In the genomic region with DNA sequence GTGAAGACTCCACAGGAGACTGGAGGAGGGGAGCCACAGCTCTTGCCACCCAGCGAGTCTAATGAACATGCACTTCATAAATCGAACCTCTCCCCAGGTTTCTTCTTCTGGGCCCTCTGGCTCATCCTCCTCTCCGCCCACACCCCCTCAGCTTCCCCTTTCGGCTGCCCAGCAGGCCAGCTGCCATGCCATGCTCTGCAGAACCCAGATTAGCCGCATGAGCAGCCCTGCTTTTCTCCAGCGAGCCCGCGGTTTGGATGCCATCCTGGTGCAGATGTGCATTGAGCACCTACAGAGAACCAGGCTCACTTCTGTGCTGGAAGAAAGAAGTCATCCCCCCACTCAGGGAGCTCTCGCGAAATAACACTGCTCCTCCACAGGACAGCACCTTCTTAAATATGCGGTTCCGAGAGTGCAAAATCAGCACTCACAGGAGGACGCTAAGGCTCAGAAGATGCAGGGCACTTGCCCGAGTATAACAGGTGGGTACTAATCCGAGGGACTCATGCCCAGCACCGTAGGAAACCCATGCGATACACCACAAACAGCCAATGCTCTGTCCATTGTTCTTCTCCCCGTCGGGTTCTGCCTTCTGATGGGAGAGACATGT, we compare ENCODE assay signal across 16 cellular contexts.
DNase-seq lines count a peak whose midpoint lies in the region; TF ChIP-seq lines count a peak whose summit lies in the region.
"Had no signal": no experiment of that assay in that cellular context is flagged by ENCODE, and none has a peak within 500 bp of the region (broad histone marks: within the 10 kb centered on the region; RNA-seq: fewer than 3 reads in every experiment).

No MANE protein-coding gene starts in this region.

- H3K27ac ChIP-seq in BLaER1 treated with 17β-estradiol and CSF1 and Interleukin-3, amounts not matched to agents 10 nM and 100 nM = peak overlapping the region in 1 of 11 experiments; percentile 17; a peak in 1 of 22 replicates
- H3K27ac ChIP-seq in Karpas-422 (ENCODE audit: low read length) (no peak overlapping the region), OCI-LY3 (ENCODE audit: low read length) (no peak overlapping the region), neuronal stem cell (replicated peaks; ENCODE audit: low read length) (no peak overlapping the region), A673 (ENCODE audit: low read depth, low read length, poor library complexity, severe bottlenecking) (no peak overlapping the region)
- no peak overlapping the region for H3K27ac ChIP-seq in CD4-positive, alpha-beta memory T cell (ENCODE audit: low read depth, low read length)
- H3K27ac ChIP-seq: KMS-11, SK-N-MC had no signal

- H4K8ac ChIP-seq in neuronal stem cell (ENCODE audit: low read depth, low read length) = no peak overlapping the region

- BruUV-seq in A673 (replicated peaks; lab: Mats Ljungman, UMichigan) = no TSS peak

- H3K4me1 ChIP-seq in BLaER1 treated with 17β-estradiol and CSF1 and Interleukin-3, amounts not matched to agents 10 nM and 100 nM = peaks cover 11 to 27% (median 21%) of the 10 kb centered on the region in 10 experiments; a peak in 19 of 20 replicates
- H3K4me1 ChIP-seq in Karpas-422 (ENCODE audit: low read length) (peaks cover 14% of the 10 kb centered on the region), OCI-LY3 (ENCODE audit: low read length) (no peaks in the 10 kb centered on the region), neuronal stem cell (ENCODE audit: control insufficient read depth in 2 of 2, insufficient read depth in 1 of 2, low read depth in 1 of 2, low read length in 2 of 2) (no peaks in the 10 kb centered on the region), A673 (ENCODE audit: insufficient read depth, low read length, poor library complexity, severe bottlenecking) (no peaks in the 10 kb centered on the region)
- H3K4me1 ChIP-seq in CD4-positive, alpha-beta memory T cell (ENCODE audit: insufficient read depth, low read length) = no peaks in the 10 kb centered on the region
- H3K4me1 ChIP-seq: Caco-2 had no signal

- TF ChIP-seq CTCF in OCI-LY3 (IDR thresholded peaks at IDR 0.05; ENCODE audit: low read depth, low read length) (no peak), A673 (conservative IDR thresholded peaks at IDR 0.05; ENCODE audit: low read depth, low read length) (no peak)

- no peak overlapping the region for H3K4me3 Mint-ChIP-seq in CD4-positive, alpha-beta memory T cell

- H2BK15ac ChIP-seq in neuronal stem cell (ENCODE audit: low read length) = no peak overlapping the region

- no peaks in the 10 kb centered on the region for H4K20me1 ChIP-seq in BLaER1 treated with 17β-estradiol and CSF1 and Interleukin-3, amounts not matched to agents 10 nM and 100 nM
- no peaks in the 10 kb centered on the region for H4K20me1 ChIP-seq in Karpas-422 (ENCODE audit: insufficient read depth, low read depth, low read length)
- H4K20me1 ChIP-seq in OCI-LY3 (ENCODE audit: insufficient read depth, low read length) = no peaks in the 10 kb centered on the region

- H3K9me3 Mint-ChIP-seq in CD4-positive, alpha-beta memory T cell = peaks cover 0 to 4% (median 0%) of the 10 kb centered on the region in 8 donors

- H3K14ac ChIP-seq in neuronal stem cell (ENCODE audit: low read length) = no peak overlapping the region

- no peak overlapping the region for H2BK12ac ChIP-seq in neuronal stem cell (ENCODE audit: low read length)

- H2BK120ac ChIP-seq in neuronal stem cell (ENCODE audit: low read depth, low read length) = no peak overlapping the region

- DNase-seq in Karpas-422 (peak; percentile 50), neuronal stem cell (ENCODE audit: low spot score) (no peak), A673 (ENCODE audit: low spot score) (no peak)
- DNase-seq in CD4-positive, alpha-beta memory T cell = no peak
- no peak for DNase-seq in activated CD4-positive, CD25-positive, alpha-beta regulatory T cell (lab: John Stamatoyannopoulos, UW)
- DNase-seq: AML-193, Caco-2, H7, NCI-H1105, NCI-H1694, NCI-H2081 treated with DMSO at 0.1 percent for 48 hours, NCI-H82 had no signal

- H3K18ac ChIP-seq in neuronal stem cell (ENCODE audit: low read length) = peak overlapping the region; percentile 67

- H3K27ac Mint-ChIP-seq in CD4-positive, alpha-beta memory T cell = no peak overlapping the region

- H3K4ac ChIP-seq in neuronal stem cell (ENCODE audit: low read length) = no peak overlapping the region

- H4K91ac ChIP-seq in neuronal stem cell (ENCODE audit: low read depth, low read length, poor library complexity) = no peak overlapping the region

- H3K79me1 ChIP-seq in neuronal stem cell (ENCODE audit: low read depth, low read length) = no peaks in the 10 kb centered on the region

- H3K9me3 ChIP-seq in BLaER1 treated with 17β-estradiol and CSF1 and Interleukin-3, amounts not matched to agents 10 nM and 100 nM (replicated peaks in 1 of 11) = peaks cover 17 to 30% (median 23%) of the 10 kb centered on the region in 11 experiments
- H3K9me3 ChIP-seq in Karpas-422 (ENCODE audit: low read length) (no peaks in the 10 kb centered on the region), OCI-LY3 (ENCODE audit: insufficient read depth, low read length) (no peaks in the 10 kb centered on the region), neuronal stem cell (replicated peaks in 1 of 2; ENCODE audit: control insufficient read depth in 2 of 2, insufficient read depth in 1 of 2, low read depth in 1 of 2, low read length in 2 of 2) (peaks cover 4 to 5% of the 10 kb centered on the region in 2 donors), A673 (ENCODE audit: low read depth, low read length, poor library complexity, severe bottlenecking) (peaks cover under 1% of the 10 kb centered on the region)
- no peaks in the 10 kb centered on the region for H3K9me3 ChIP-seq in CD4-positive, alpha-beta memory T cell (ENCODE audit: control insufficient read depth in 1 of 2, low read length in 2 of 2)
- H3K9me3 ChIP-seq: Caco-2 had no signal

- H2BK5ac ChIP-seq in neuronal stem cell (ENCODE audit: low read length) = no peak overlapping the region

- no peaks in the 10 kb centered on the region for H3K36me3 Mint-ChIP-seq in CD4-positive, alpha-beta memory T cell

- POLR2A ChIA-PET in CD4-positive, alpha-beta memory T cell (lab: Charles Lee; ENCODE audit: partially characterized antibody) = no interaction called here
- POLR2A ChIA-PET in A673 (lab: Charles Lee; ENCODE audit: low non-redundant PET) = no interaction called here

- H3K9me2 ChIP-seq in Karpas-422 (replicated peaks; ENCODE audit: insufficient read depth, low read length) = no peaks in the 10 kb centered on the region

- H3K4me1 Mint-ChIP-seq in CD4-positive, alpha-beta memory T cell = peaks cover 0 to 1% (median 0%) of the 10 kb centered on the region in 4 donors

- H3K4me3 ChIP-seq in BLaER1 treated with 17β-estradiol and CSF1 and Interleukin-3, amounts not matched to agents 10 nM and 100 nM = no peak overlapping the region
- H3K4me3 ChIP-seq in Karpas-422 (ENCODE audit: low read length) = no peak overlapping the region
- no peak overlapping the region for H3K4me3 ChIP-seq in OCI-LY3 (ENCODE audit: low read length)
- H3K4me3 ChIP-seq in neuronal stem cell (ENCODE audit: low read length in 2 of 2) = no peak overlapping the region
- H3K4me3 ChIP-seq in CD4-positive, alpha-beta memory T cell (ENCODE audit: low read length in 2 of 2) = no peak overlapping the region
- no peak overlapping the region for H3K4me3 ChIP-seq in A673 (ENCODE audit: low read depth, low read length, poor library complexity, severe bottlenecking)
- H3K4me3 ChIP-seq: SK-N-MC had no signal

- peak overlapping the region; percentile 17 to 63 (median 46); a peak in 20 of 22 replicates for H3K4me2 ChIP-seq in BLaER1 treated with 17β-estradiol and CSF1 and Interleukin-3, amounts not matched to agents 10 nM and 100 nM
- H3K4me2 ChIP-seq in Karpas-422 (ENCODE audit: low read depth, low read length, poor library complexity, severe bottlenecking) = no peak overlapping the region
- H3K4me2 ChIP-seq in OCI-LY3 (ENCODE audit: low read length) = peak overlapping the region; percentile 12; the same call in 1 of the 2 replicates
- no peak overlapping the region for H3K4me2 ChIP-seq in neuronal stem cell (ENCODE audit: insufficient read depth, low read length, poor library complexity, severe bottlenecking)
- H3K4me2 ChIP-seq: KMS-11 had no signal

- no peaks in the 10 kb centered on the region for H3K36me3 ChIP-seq in BLaER1 treated with 17β-estradiol and CSF1 and Interleukin-3, amounts not matched to agents 10 nM and 100 nM
- H3K36me3 ChIP-seq in Karpas-422 (ENCODE audit: insufficient read depth, low read length) (no peaks in the 10 kb centered on the region), OCI-LY3 (replicated peaks; ENCODE audit: low read depth, low read length) (no peaks in the 10 kb centered on the region), neuronal stem cell (replicated peaks in 1 of 2; ENCODE audit: control insufficient read depth in 2 of 2, insufficient read depth in 2 of 2, low read length in 2 of 2) (no peaks in the 10 kb centered on the region), A673 (ENCODE audit: insufficient read depth, low read length, poor library complexity, severe bottlenecking) (no peaks in the 10 kb centered on the region)
- H3K36me3 ChIP-seq in CD4-positive, alpha-beta memory T cell (ENCODE audit: insufficient read depth, low read length) = no peaks in the 10 kb centered on the region

- H3K23ac ChIP-seq in neuronal stem cell (ENCODE audit: low read depth, low read length, poor library complexity) = no peak overlapping the region

- H2AFZ ChIP-seq in Karpas-422 (ENCODE audit: low read length) = no peak overlapping the region
- H2AFZ ChIP-seq in OCI-LY3 (ENCODE audit: low read depth, low read length) = no peak overlapping the region
- H2AFZ ChIP-seq in neuronal stem cell (ENCODE audit: low read length) = no peak overlapping the region

- H3K79me2 ChIP-seq in Karpas-422 (ENCODE audit: low read length) = no peaks in the 10 kb centered on the region
- no peaks in the 10 kb centered on the region for H3K79me2 ChIP-seq in OCI-LY3 (ENCODE audit: low read length)

- intact Hi-C loops in CD4-positive, alpha-beta memory T cell (cut with micrococcal nuclease) = no loop called here
- intact Hi-C loops in A673 (cut with micrococcal nuclease; ENCODE audit: unreplicated experiment) = no loop called here

- no peaks in the 10 kb centered on the region for H3K27me3 ChIP-seq in BLaER1 treated with 17β-estradiol and CSF1 and Interleukin-3, amounts not matched to agents 10 nM and 100 nM
- no peaks in the 10 kb centered on the region for H3K27me3 ChIP-seq in Karpas-422 (ENCODE audit: low read length)
- H3K27me3 ChIP-seq in OCI-LY3 (ENCODE audit: low read depth, low read length) = no peaks in the 10 kb centered on the region
- H3K27me3 ChIP-seq in neuronal stem cell (ENCODE audit: control insufficient read depth in 3 of 3, insufficient read depth in 3 of 3, low read depth in 1 of 3, low read length in 3 of 3) = no peaks in the 10 kb centered on the region
- H3K27me3 ChIP-seq in CD4-positive, alpha-beta memory T cell (ENCODE audit: insufficient read depth, low read length) = no peaks in the 10 kb centered on the region
- H3K27me3 ChIP-seq in A673 (replicated peaks; ENCODE audit: insufficient read depth, low read depth, low read length, poor library complexity) = peaks cover 3% of the 10 kb centered on the region

- peaks cover 0 to 7% of the 10 kb centered on the region in 2 donors for H3K27me3 Mint-ChIP-seq in CD4-positive, alpha-beta memory T cell

- H3K9ac ChIP-seq in BLaER1 treated with 17β-estradiol and CSF1 and Interleukin-3, amounts not matched to agents 10 nM and 100 nM = no peak overlapping the region
- no peak overlapping the region for H3K9ac ChIP-seq in Karpas-422 (ENCODE audit: low read length)
- H3K9ac ChIP-seq in OCI-LY3 (ENCODE audit: low read length) = no peak overlapping the region
- no peak overlapping the region for H3K9ac ChIP-seq in neuronal stem cell (ENCODE audit: low read depth, low read length, poor library complexity)
- H3K9ac ChIP-seq: KMS-11 had no signal

- no peak overlapping the region for H2AK5ac ChIP-seq in neuronal stem cell (ENCODE audit: low read depth, low read length)

- CTCF ChIA-PET in CD4-positive, alpha-beta memory T cell (lab: Charles Lee; ENCODE audit: partially characterized antibody) = no interaction called here
- CTCF ChIA-PET in A673 (lab: Charles Lee) = no interaction called here

- WGBS in neuronal stem cell (ENCODE audit: extremely low coverage in 2 of 2, insufficient read length in 2 of 2, insufficient replicate concordance in 1 of 2), 2 donors = no CpG with 5 or more reads among the region's 19 CpGs

Comparison
In these comparisons a context has a peak if more than half of its experiments do, and no peak if none do; other contexts are left out.
1. H3K4me2 ChIP-seq: peak in BLaER1 treated with 17β-estradiol and CSF1 and Interleukin-3, amounts not matched to agents 10 nM and 100 nM (11 of 11) and OCI-LY3 (single experiment); none in Karpas-422 (single experiment) and neuronal stem cell (single experiment).